In genomic region chr5:157893611-157894010, GRCh38 we compare ENCODE assay signal across 7 cellular contexts.
"Had no signal": no experiment of that assay in that cellular context is flagged by ENCODE, and none has a peak within 500 bp of the region (broad histone marks: within the 10 kb centered on the region; RNA-seq: fewer than 3 reads in every experiment).

No MANE protein-coding gene starts in this region.

- H3K27ac ChIP-seq: HL-60, KMS-11 had no signal

- DNase-seq: IMR-90, KBM-7, KG1 had no signal

- H3K4me2 ChIP-seq: KMS-11 had no signal

- FAIRE-seq: HepG2, HTR-8/SVneo had no signal

- ATAC-seq: HepG2 had no signal

- H3K9ac ChIP-seq: KMS-11 had no signal
